ENCODE assay signal across 8 cellular contexts in genomic region chr17:61928101-61928436, GRCh38. TPM values are rescaled to one million over a fixed set of nuclear protein-coding genes. Genes with fewer than 3 reads are reported as not detected.
DNase-seq lines count a peak whose midpoint lies in the region; ATAC-seq and TF ChIP-seq lines count a peak whose summit lies in the region.

No MANE protein-coding gene starts in this region.

- peaks cover 9% of the 10 kb centered on the region for H3K4me1 Mint-ChIP-seq in Calu3 (ENCODE audit: low read depth, unreplicated experiment)
- H3K4me1 Mint-ChIP-seq in central memory CD8-positive, alpha-beta T cell = peaks cover 18% of the 10 kb centered on the region
- H3K4me1 Mint-ChIP-seq in nephron progenitor cell = peaks cover 19% of the 10 kb centered on the region

- H3K4me3 Mint-ChIP-seq in Calu3 (ENCODE audit: low read depth, unreplicated experiment) (peak overlapping the region; percentile 91), nephron progenitor cell (peak overlapping the region; percentile 96)
- H3K4me3 Mint-ChIP-seq in central memory CD8-positive, alpha-beta T cell = peak overlapping the region; percentile 88

- ATAC-seq in HG03354 (IDR thresholded peaks at IDR 0.05; ENCODE audit: poor library complexity, severe bottlenecking, unreplicated experiment) = peak; percentile 10
- ATAC-seq in central memory CD8-positive, alpha-beta T cell (replicated peaks; ENCODE audit: extremely low read depth, poor library complexity, severe bottlenecking) = no peak

- H3K9me3 Mint-ChIP-seq in Calu3 (ENCODE audit: low read depth, unreplicated experiment) (no peaks in the 10 kb centered on the region), nephron progenitor cell (no peaks in the 10 kb centered on the region)
- no peaks in the 10 kb centered on the region for H3K9me3 Mint-ChIP-seq in central memory CD8-positive, alpha-beta T cell

- CTCF ChIA-PET in Calu3 (lab: Charles Lee) = no interaction called here

- H3K36me3 Mint-ChIP-seq in Calu3 (ENCODE audit: insufficient read depth, unreplicated experiment) = peaks cover 26% of the 10 kb centered on the region
- peaks cover 29% of the 10 kb centered on the region for H3K36me3 Mint-ChIP-seq in central memory CD8-positive, alpha-beta T cell (ENCODE audit: insufficient read depth)
- peaks cover 25% of the 10 kb centered on the region for H3K36me3 Mint-ChIP-seq in nephron progenitor cell (ENCODE audit: low read depth)

- in situ Hi-C loops in GM13976 (cut with MboI; ENCODE audit: low sequenced_read_pairs, unreplicated experiment) = no loop called here

- no TSS peak for BruUV-seq in Calu3 (replicated peaks; lab: Mats Ljungman, UMichigan)

- H3K27ac Mint-ChIP-seq in Calu3 (ENCODE audit: unreplicated experiment) (peak overlapping the region; percentile 90), nephron progenitor cell (no peak overlapping the region)
- H3K27ac Mint-ChIP-seq in central memory CD8-positive, alpha-beta T cell (ENCODE audit: low read depth) = peak overlapping the region; percentile 97

- intact Hi-C loops in Calu3 (cut with micrococcal nuclease; ENCODE audit: unreplicated experiment) = no loop called here

- no peaks in the 10 kb centered on the region for H3K27me3 Mint-ChIP-seq in Calu3 (ENCODE audit: unreplicated experiment)
- no peaks in the 10 kb centered on the region for H3K27me3 Mint-ChIP-seq in central memory CD8-positive, alpha-beta T cell
- peaks cover 23% of the 10 kb centered on the region for H3K27me3 Mint-ChIP-seq in nephron progenitor cell (ENCODE audit: low read depth, poor library complexity)

- DNase-seq in Calu3 (no peak), nephron progenitor cell (no peak), NCI-H128 (lab: John Stamatoyannopoulos, UW; ENCODE audit: unreplicated experiment) (no peak), GM13976 (ENCODE audit: low spot score) (no peak), DMS79 treated with DMSO at 0.1 percent for 48 hours (lab: John Stamatoyannopoulos, UW) (no peak), ureter (ENCODE audit: low spot score) (no peak)
- DNase-seq in central memory CD8-positive, alpha-beta T cell (ENCODE audit: low spot score in 2 of 2) = no peak

- TF ChIP-seq CTCF in Calu3 (IDR thresholded peaks at IDR 0.05; ENCODE audit: unreplicated experiment) (no peak), nephron progenitor cell (IDR thresholded peaks at IDR 0.05) (no peak), GM13976 (IDR thresholded peaks at IDR 0.05; ENCODE audit: borderline replicate concordance, control extremely low read depth, extremely low read depth, insufficient read depth, missing control alignments) (no peak)

RNA-seq across cellular contexts. Expression of gene INTS2, which starts 0.3 kb away (rescaled TPM):
- total RNA-seq in Calu3 (2022) (9.0 and 9.4 TPM in 2 replicates), ureter (19.5 TPM)
